In genomic region chr17:7214300-7215135, GRCh38 we compare ENCODE assay signal across 8 cellular contexts. TPM values are rescaled to one million over a fixed set of nuclear protein-coding genes. Genes with fewer than 3 reads are reported as not detected.
DNase-seq lines count a peak whose midpoint lies in the region; ATAC-seq and TF ChIP-seq lines count a peak whose summit lies in the region.

No MANE protein-coding gene starts in this region.

- no peak overlapping the region for H2AFZ ChIP-seq in hepatocyte

- in situ Hi-C loops in astrocyte of the cerebellum (cut with HindIII; ENCODE audit: low sequenced_read_pairs) = no loop called here

- WGBS in hepatocyte (ENCODE audit: low lambda C conversion rate, missing lambda C conversion rate) = under 1% methylated on average over 40 of the region's 45 CpGs

- DNase-seq in NCI-H2029 treated with DMSO at 0.1 percent for 48 hours (lab: John Stamatoyannopoulos, UW) (peak; percentile 72), T-helper 9 cell (peak; percentile 98), astrocyte of the cerebellum (ENCODE audit: low read depth) (peak; percentile 95), hepatocyte (ENCODE audit: low spot score) (peak; percentile 99), retina (peak; percentile 99), cortex of kidney (lab: John Stamatoyannopoulos, UW) (no peak)

- H4K20me1 ChIP-seq in hepatocyte (ENCODE audit: insufficient read depth, poor library complexity, severe bottlenecking) = peaks cover 12% of the 10 kb centered on the region

- no peaks in the 10 kb centered on the region for H3K9me2 ChIP-seq in hepatocyte (replicated peaks; ENCODE audit: insufficient read depth)

- no peaks in the 10 kb centered on the region for H3K36me3 ChIP-seq in hepatocyte (replicated peaks; ENCODE audit: insufficient read depth, low read depth)

- H3K4me2 ChIP-seq in hepatocyte = peak overlapping the region; percentile 80

- no peaks in the 10 kb centered on the region for H3K27me3 ChIP-seq in hepatocyte

- peak overlapping the region; percentile 53 for H3K4me3 ChIP-seq in astrocyte of the cerebellum (ENCODE audit: low read depth, low read length)
- H3K4me3 ChIP-seq in hepatocyte = peak overlapping the region; percentile 20

- H3K9me3 ChIP-seq in hepatocyte (ENCODE audit: low read depth) = no peaks in the 10 kb centered on the region

- TF ChIP-seq CTCF in astrocyte of the cerebellum (IDR thresholded peaks at IDR 0.05; ENCODE audit: low read depth, low read length, missing control alignments) = peak; percentile 65
- TF ChIP-seq CTCF in hepatocyte (IDR thresholded peaks at IDR 0.05; ENCODE audit: poor library complexity) = peak; percentile 52

- peaks cover 34% of the 10 kb centered on the region for H3K4me1 ChIP-seq in hepatocyte (ENCODE audit: insufficient read depth)

- TF ChIP-seq POLR2A in GM18505 (IDR thresholded peaks at IDR 0.05; ENCODE audit: borderline replicate concordance, extremely low read depth, insufficient read depth, insufficient read length) = no peak

- H3K79me2 ChIP-seq in hepatocyte = peaks cover 60% of the 10 kb centered on the region

- peak; percentile 79 for ATAC-seq in GM18505 (IDR thresholded peaks at IDR 0.05; ENCODE audit: unreplicated experiment)
- ATAC-seq in HG03025 (IDR thresholded peaks at IDR 0.05; ENCODE audit: low FRiP score, unreplicated experiment) = peak; percentile 52

- peak overlapping the region; percentile 75 for H3K27ac ChIP-seq in hepatocyte

RNA-seq across cellular contexts. Expression of gene DLG4, which starts 5.1 kb away (rescaled TPM):
- total RNA-seq in hepatocyte = 8.4 and 10.7 TPM in 2 replicates
- polyA plus RNA-seq in hepatocyte = 2.9 and 7.6 TPM in 2 replicates

RNA-seq across cellular contexts. Expression of gene ACADVL, which starts 5.2 kb away (rescaled TPM):
- 298 and 469 TPM in 2 replicates for total RNA-seq in hepatocyte
- polyA plus RNA-seq in hepatocyte = 1,250 and 1,676 TPM in 2 replicates

RNA-seq across cellular contexts. Expression of gene DVL2, which starts 19.8 kb away (rescaled TPM):
- total RNA-seq in hepatocyte = 56.1 and 62.1 TPM in 2 replicates
- 74.6 and 74.7 TPM in 2 replicates for polyA plus RNA-seq in hepatocyte

RNA-seq across cellular contexts. Expression of gene PHF23, which starts 24.7 kb away (rescaled TPM):
- total RNA-seq in hepatocyte = 53.9 and 57.9 TPM in 2 replicates
- polyA plus RNA-seq in hepatocyte = 77.7 and 78.6 TPM in 2 replicates

RNA-seq across cellular contexts. Expression of gene GABARAP, which starts 27.7 kb away (rescaled TPM):
- total RNA-seq in hepatocyte = 309 and 327 TPM in 2 replicates
- 992 and 1,031 TPM in 2 replicates for polyA plus RNA-seq in hepatocyte
